Comparison of ENCODE assay signal across 1 cellular context in genomic region chr7:29230871-29231345, GRCh38.
TF ChIP-seq lines count a peak whose summit lies in the region.

No MANE protein-coding gene starts in this region.

TF ChIP-seq in HepG2, 621 proteins besides CTCF, POLR2A, EP300 and RAD21 (continued from another document and continues in another):
- no peak for TF ChIP-seq ZBTB49 (CRISPR knock-in tag; IDR thresholded peaks at IDR 0.05; ENCODE audit: borderline replicate concordance)
- no peak for TF ChIP-seq ZNF598 (CRISPR knock-in tag; IDR thresholded peaks at IDR 0.05; ENCODE audit: borderline replicate concordance)
- peak; percentile 67 for TF ChIP-seq TBL1XR1 (IDR thresholded peaks at IDR 0.05; ENCODE audit: borderline replicate concordance, low read length, partially characterized antibody)
- TF ChIP-seq HNF4A (CRISPR knock-in tag; IDR thresholded peaks at IDR 0.05) = peak; percentile 97
- TF ChIP-seq ZNF782 (CRISPR knock-in tag; IDR thresholded peaks at IDR 0.05; ENCODE audit: borderline replicate concordance) = no peak
- TF ChIP-seq AKNA (CRISPR knock-in tag; IDR thresholded peaks at IDR 0.05; ENCODE audit: borderline replicate concordance) = no peak
- no peak for TF ChIP-seq ZNF101 (CRISPR knock-in tag; IDR thresholded peaks at IDR 0.05; ENCODE audit: borderline replicate concordance, low read depth)
- no peak for TF ChIP-seq ZNF562 (CRISPR knock-in tag; IDR thresholded peaks at IDR 0.05; ENCODE audit: borderline replicate concordance)
- TF ChIP-seq RFX3 (CRISPR knock-in tag; IDR thresholded peaks at IDR 0.05) = no peak
- peak; percentile 23; the same call in 1 of the 2 replicates for TF ChIP-seq MAFF (IDR thresholded peaks at IDR 0.05; ENCODE audit: low read depth, low read length)
- TF ChIP-seq NR1H2 (CRISPR knock-in tag; IDR thresholded peaks at IDR 0.05; ENCODE audit: borderline replicate concordance, low read depth) = no peak
- TF ChIP-seq NFE2L2 (IDR thresholded peaks at IDR 0.05; ENCODE audit: low read length) = no peak
- no peak for TF ChIP-seq ZNF207 (IDR thresholded peaks at IDR 0.05; ENCODE audit: borderline replicate concordance)
- TF ChIP-seq MAX (IDR thresholded peaks at IDR 0.05) = peak; percentile 68
- TF ChIP-seq ZNF121 (CRISPR knock-in tag; IDR thresholded peaks at IDR 0.05) = no peak
- no peak for TF ChIP-seq PRDM10 (CRISPR knock-in tag; IDR thresholded peaks at IDR 0.05; ENCODE audit: low read depth)
- TF ChIP-seq CBX5 (CRISPR knock-in tag; IDR thresholded peaks at IDR 0.05; ENCODE audit: borderline replicate concordance) = peak; percentile 85; the same call in 1 of the 2 replicates
- no peak for TF ChIP-seq ZNF33A (CRISPR knock-in tag; IDR thresholded peaks at IDR 0.05; ENCODE audit: borderline replicate concordance)
- TF ChIP-seq ZFX (CRISPR knock-in tag; IDR thresholded peaks at IDR 0.05; ENCODE audit: low read depth) = peak; percentile 28; the same call in 1 of the 2 replicates
- no peak for TF ChIP-seq ZNF10 (CRISPR knock-in tag; IDR thresholded peaks at IDR 0.05; ENCODE audit: borderline replicate concordance, low read depth)
- no peak for TF ChIP-seq ZNF550 (CRISPR knock-in tag; IDR thresholded peaks at IDR 0.05; ENCODE audit: borderline replicate concordance)
- TF ChIP-seq FOXO4 (CRISPR knock-in tag; conservative IDR thresholded peaks at IDR 0.05) = no peak
- no peak for TF ChIP-seq POLR2AphosphoS5 (IDR thresholded peaks at IDR 0.05; ENCODE audit: low read depth, low read length)
- no peak for TF ChIP-seq ZNF773 (CRISPR knock-in tag; IDR thresholded peaks at IDR 0.05; ENCODE audit: borderline replicate concordance)
- TF ChIP-seq KAT8 (CRISPR knock-in tag; IDR thresholded peaks at IDR 0.05) = peak; percentile 80
- TF ChIP-seq ZNF597 (CRISPR knock-in tag; IDR thresholded peaks at IDR 0.05) = no peak
- no peak for TF ChIP-seq ATRX (CRISPR knock-in tag; IDR thresholded peaks at IDR 0.05; ENCODE audit: borderline replicate concordance)
- peak; percentile 98 for TF ChIP-seq ZNF629 (CRISPR knock-in tag; conservative IDR thresholded peaks at IDR 0.05)
- TF ChIP-seq ZNF501 (CRISPR knock-in tag; IDR thresholded peaks at IDR 0.05) = no peak; the same call in 1 of the 2 replicates
- no peak for TF ChIP-seq ZNF280D (CRISPR knock-in tag; IDR thresholded peaks at IDR 0.05)
- TF ChIP-seq ZKSCAN1 (IDR thresholded peaks at IDR 0.05; ENCODE audit: low read length) = no peak
- no peak for TF ChIP-seq CEBPZ (IDR thresholded peaks at IDR 0.05; ENCODE audit: low read length)
- TF ChIP-seq RXRA (CRISPR knock-in tag; IDR thresholded peaks at IDR 0.05) = peak; percentile 54; the same call in 1 of the 2 replicates
